Comparison of ENCODE assay signal across 26 cellular contexts in genomic region chr19:3351702-3352447, GRCh38.
"Had no signal": no experiment of that assay in that cellular context is flagged by ENCODE, and none has a peak within 500 bp of the region (broad histone marks: within the 10 kb centered on the region; RNA-seq: fewer than 3 reads in every experiment).

No MANE protein-coding gene starts in this region.

- H3K4me2 ChIP-seq: neural progenitor cell had no signal

- H3K27me3 ChIP-seq: left lung, ovary, right atrium auricular region, sigmoid colon, spleen, suprapubic skin, tibial artery, upper lobe of right lung had no signal

- H2AFZ ChIP-seq: neural progenitor cell had no signal

- DNase-seq: hippocampal formation; left colon; mesendoderm; naive B cell; natural killer cell; nephron progenitor cell; occipital lobe; ovary; sigmoid colon; small intestine; spleen; stimulated activated CD4-positive, alpha-beta T cell treated with anti-CD3 and anti-CD28 coated beads, Interleukin-4, amount 100 ng/mL, for 24 hours; stimulated activated naive CD4-positive, alpha-beta T cell; tibial artery; trophoblast cell; upper lobe of right lung had no signal

- H3K9ac ChIP-seq: neural progenitor cell had no signal

- FAIRE-seq: keratinocyte, small intestine, urothelium cell line had no signal

- H3K4me3 ChIP-seq: left lung, lung, neural progenitor cell, ovary, right atrium auricular region, sigmoid colon, spleen, suprapubic skin, thoracic aorta, tibial artery, upper lobe of right lung had no signal

- H3K27ac ChIP-seq: left lung, neural progenitor cell, neutrophil, ovary, right atrium auricular region, spleen, suprapubic skin, thoracic aorta, tibial artery, upper lobe of right lung had no signal

- ATAC-seq: left colon; left lung; natural killer cell; stimulated activated effector memory CD8-positive, alpha-beta T cell treated with anti-CD3 and anti-CD28 coated beads, Interleukin-12 subunit alpha, Interleukin-12 subunit beta, amount 100 ng/mL, for 72 hours; upper lobe of right lung had no signal

- H3K4me1 ChIP-seq: neural progenitor cell had no signal

- H3K36me3 ChIP-seq: left lung, neural progenitor cell, neutrophil, ovary, right atrium auricular region, sigmoid colon, spleen, suprapubic skin, thoracic aorta, tibial artery, upper lobe of right lung had no signal

- H3K9me3 ChIP-seq: left lung, neutrophil, ovary, right atrium auricular region, sigmoid colon, suprapubic skin, thoracic aorta, upper lobe of right lung had no signal
